In the genomic region with DNA sequence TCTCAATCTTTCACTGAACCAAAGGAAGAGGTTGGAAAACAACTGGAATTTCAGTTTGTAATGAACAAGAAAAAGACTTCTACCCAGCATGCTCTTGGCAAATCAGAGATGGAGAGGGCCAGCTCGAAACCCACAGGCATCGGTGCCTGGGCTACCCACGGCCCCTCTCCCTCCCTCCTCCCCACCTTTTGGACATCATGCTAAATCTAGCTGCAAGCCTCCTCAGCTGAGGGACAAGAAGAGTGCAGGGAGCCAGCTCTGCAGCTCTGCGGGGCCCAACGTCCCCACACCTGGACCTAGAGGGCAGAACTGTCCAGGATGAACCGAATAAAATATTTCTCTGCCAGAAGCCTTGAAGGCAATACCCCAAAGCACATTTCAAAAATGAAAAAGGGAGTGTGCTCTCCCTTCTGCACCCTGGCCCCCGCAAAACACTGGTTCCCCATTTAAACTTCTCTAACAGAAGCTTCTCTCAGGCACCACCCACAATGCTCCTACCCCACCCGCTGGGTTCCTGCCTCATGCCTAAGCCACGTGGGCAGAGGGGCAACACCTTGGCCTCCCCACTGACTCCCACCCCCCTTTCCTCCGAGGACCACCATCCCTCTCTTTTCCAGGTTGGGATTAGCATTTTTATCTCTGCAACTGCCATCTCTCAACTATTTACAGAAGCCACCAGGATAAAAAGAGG, we compare ENCODE assay signal across 14 cellular contexts. TPM values are rescaled to one million over a fixed set of nuclear protein-coding genes. Genes with fewer than 3 reads are reported as not detected.
DNase-seq lines count a peak whose midpoint lies in the region; ATAC-seq, FAIRE-seq and TF ChIP-seq lines count a peak whose summit lies in the region.
"Had no signal": no experiment of that assay in that cellular context is flagged by ENCODE, and none has a peak within 500 bp of the region (broad histone marks: within the 10 kb centered on the region; RNA-seq: fewer than 3 reads in every experiment).

No MANE protein-coding gene starts in this region.

- H3K27me3 Mint-ChIP-seq in CD14-positive monocyte (ENCODE audit: low read depth in 3 of 3) (peaks cover 0 to 2% (median 1%) of the 10 kb centered on the region in 3 donors), neural progenitor cell (ENCODE audit: insufficient read depth, low read depth) (peaks cover 4% of the 10 kb centered on the region)
- H3K27me3 Mint-ChIP-seq: activated CD4-positive, alpha-beta T cell treated with anti-CD3 and anti-CD28 coated beads, Interleukin-2, amount 10 ng/mL, durations not matched to agents 7 days and 5 days had no signal

- H4K20me1 ChIP-seq in GM12878 (ENCODE audit: control insufficient read depth, insufficient read depth) (no peaks in the 10 kb centered on the region; the same call in 1 of the 2 replicates), neural progenitor cell (ENCODE audit: low read depth) (peaks cover 32% of the 10 kb centered on the region), OCI-LY7 (ENCODE audit: insufficient read depth, low read length) (no peaks in the 10 kb centered on the region; the same call in 1 of the 2 replicates)

- no peak for TF ChIP-seq POLR2A in GM12878 (IDR thresholded peaks at IDR 0.05; ENCODE audit: low read depth, low read length)

- no peak overlapping the region for H3K4me3 ChIP-seq in HEK293 (ENCODE audit: low read depth, low read length)
- H3K4me3 ChIP-seq in GM12878 = no peak overlapping the region
- H3K4me3 ChIP-seq in neural progenitor cell = no peak overlapping the region
- H3K4me3 ChIP-seq in OCI-LY7 (ENCODE audit: low read depth, low read length, poor library complexity, severe bottlenecking) = no peak overlapping the region

- H3K4me1 ChIP-seq in HEK293 (ENCODE audit: control insufficient read depth, insufficient read depth, low read length) = 0 out of 2 replicates have a peak, but pooled peaks cover 5% of the 10 kb centered on the region
- peaks cover 10% of the 10 kb centered on the region for H3K4me1 ChIP-seq in GM12878 (ENCODE audit: control insufficient read depth, insufficient read depth, low read length)
- H3K4me1 ChIP-seq in neural progenitor cell = peaks cover 6% of the 10 kb centered on the region
- peaks cover 25% of the 10 kb centered on the region for H3K4me1 ChIP-seq in OCI-LY7 (ENCODE audit: insufficient read depth, low read length, poor library complexity, severe bottlenecking)

- 59% methylated on average over 10 of the region's 10 CpGs for WGBS in GM12878 (ENCODE audit: insufficient coverage, insufficient replicate concordance, low lambda C conversion rate, missing lambda C conversion rate)

- H3K9me3 ChIP-seq in HEK293 (ENCODE audit: control insufficient read depth, insufficient read depth, low read depth, low read length) (no peaks in the 10 kb centered on the region), GM12878 (replicated peaks; ENCODE audit: control insufficient read depth, insufficient read depth, low read length) (no peaks in the 10 kb centered on the region), neural progenitor cell (ENCODE audit: low read depth) (no peaks in the 10 kb centered on the region), OCI-LY7 (ENCODE audit: low read length) (no peaks in the 10 kb centered on the region)

- no peak for TF ChIP-seq RAD21 in GM12878 (IDR thresholded peaks at IDR 0.05; ENCODE audit: insufficient read depth, low read depth, low read length)

- in situ Hi-C loops in GM12878 (cut with MboI) = no loop called here

- no peak for TF ChIP-seq EP300 in GM12878 (IDR thresholded peaks at IDR 0.05; ENCODE audit: borderline replicate concordance in 1 of 2, control insufficient read depth in 1 of 2, low read depth in 2 of 2, low read length in 2 of 2)

- H3K27me3 ChIP-seq in GM12878 (replicated peaks in 1 of 2; ENCODE audit: control insufficient read depth in 2 of 2, insufficient read depth in 2 of 2, low read length in 1 of 2) (no peaks in the 10 kb centered on the region), neural progenitor cell (no peaks in the 10 kb centered on the region)

- H3K4me2 ChIP-seq in GM12878 (ENCODE audit: control insufficient read depth, insufficient read depth) (peak overlapping the region; percentile 51; the same call in 1 of the 2 replicates), neural progenitor cell (no peak overlapping the region), OCI-LY7 (ENCODE audit: low read length) (no peak overlapping the region)

- ATAC-seq in GM12878 (peak; percentile 75), GM19397 (IDR thresholded peaks at IDR 0.05; ENCODE audit: unreplicated experiment) (no peak)

- CTCF ChIA-PET in HEK293 (lab: Yijun Ruan, JAX) = interaction anchor here (0.9 to 1.2 kb wide), 2 partner anchors 57 kb away, joined by 3 to 8 read pairs; no protein-coding TSS in a partner anchor
- CTCF ChIA-PET in GM12878 (lab: Yijun Ruan, JAX) = interaction anchor here (0.6 to 2.0 kb wide), 8 partner anchors 11 to 223 kb away, joined by 3 to 6 read pairs (median 3); no protein-coding TSS in a partner anchor
- CTCF ChIA-PET in OCI-LY7 (lab: Charles Lee; ENCODE audit: unreplicated experiment) = interaction anchor here (0.6 kb wide), 1 partner anchor 91 kb away, joined by 3 read pairs; no protein-coding TSS in a partner anchor

- H3F3A ChIP-seq in neural progenitor cell (ENCODE audit: low read depth) = no peaks in the 10 kb centered on the region

- intact Hi-C loops in CD14-positive monocyte (cut with micrococcal nuclease) (no loop called here), GM12878 (cut with micrococcal nuclease; ENCODE audit: unreplicated experiment) (no loop called here), OCI-LY7 (cut with micrococcal nuclease; ENCODE audit: unreplicated experiment) (no loop called here)

- no peaks in the 10 kb centered on the region for H3K9me2 ChIP-seq in OCI-LY7 (ENCODE audit: insufficient read depth, low read length)

- H3K9ac ChIP-seq in GM12878 (ENCODE audit: control insufficient read depth, insufficient read depth, low read length) = no peak overlapping the region
- no peak overlapping the region for H3K9ac ChIP-seq in neural progenitor cell

- H3K27ac Mint-ChIP-seq in CD14-positive monocyte (peak overlapping the region; percentile 91 to 97 (median 96)), neural progenitor cell (peak overlapping the region; percentile 50)
- H3K27ac Mint-ChIP-seq: activated CD4-positive, alpha-beta T cell treated with anti-CD3 and anti-CD28 coated beads, Interleukin-2, amount 10 ng/mL, durations not matched to agents 7 days and 5 days had no signal

- no peak for FAIRE-seq in GM12878 (lab: Jason Lieb, UNC)

- BruUV-seq in GM12878 (replicated peaks; lab: Mats Ljungman, UMichigan) (no TSS peak), OCI-LY7 (replicated peaks; lab: Mats Ljungman, UMichigan) (no TSS peak)

- DNase-seq in CD14-positive monocyte (ENCODE audit: low spot score) (no peak), GM12878 (ENCODE audit: low read depth, low spot score) (no peak), neural progenitor cell (ENCODE audit: low spot score) (no peak), OCI-LY7 (ENCODE audit: low spot score) (no peak)
- DNase-seq in activated CD4-positive, CD25-positive, alpha-beta regulatory T cell (lab: John Stamatoyannopoulos, UW) = no peak
- no peak for DNase-seq in activated naive CD4-positive, alpha-beta T cell treated with anti-CD3 and anti-CD28 coated beads, Interleukin-2, amount 50 U/mL, for 16 hours
- DNase-seq: activated CD4-positive, alpha-beta T cell treated with anti-CD3 and anti-CD28 coated beads, Interleukin-2, amount 10 ng/mL, durations not matched to agents 7 days and 5 days; activated naive CD4-positive, alpha-beta T cell; GDM1; NCI-H1436 treated with DMSO at 0.1 percent for 48 hours; NCI-H748 treated with DMSO at 0.1 percent for 48 hours; stimulated activated CD4-positive, alpha-beta T cell treated with anti-CD3 and anti-CD28 coated beads, Interleukin-12 subunit alpha, Interleukin-12 subunit beta, amount 100 ng/mL, for 4 hours had no signal

- TF ChIP-seq CTCF in CD14-positive monocyte (IDR thresholded peaks at IDR 0.05) (no peak), HEK293 (tag by site-specific recombination; IDR thresholded peaks at IDR 0.05) (no peak), GM12878 (IDR thresholded peaks at IDR 0.05 in 2 of 3, conservative IDR thresholded peaks at IDR 0.05 in 1 of 3; ENCODE audit: control insufficient read depth in 2 of 3, extremely low read depth in 1 of 3, insufficient read depth in 1 of 3, low read depth in 3 of 3, low read length in 3 of 3) (0 out of 6 replicates have a peak, but pooled peaks of 1 of the 3 experiments have one; percentile 8), neural progenitor cell (IDR thresholded peaks at IDR 0.05) (no peak), OCI-LY7 (conservative IDR thresholded peaks at IDR 0.05; ENCODE audit: low read length) (no peak)

- no peak overlapping the region for H3K27ac ChIP-seq in HEK293 (ENCODE audit: extremely low read depth, low read depth, low read length)
- no peak overlapping the region for H3K27ac ChIP-seq in GM12878 (ENCODE audit: control insufficient read depth, insufficient read depth)
- H3K27ac ChIP-seq in neural progenitor cell = no peak overlapping the region
- H3K27ac ChIP-seq in OCI-LY7 (ENCODE audit: low read depth, low read length, poor library complexity, severe bottlenecking) = no peak overlapping the region

- POLR2A ChIA-PET in HEK293 (lab: Yijun Ruan, JAX) = interaction anchor here (1.2 kb wide), 1 partner anchor 9 kb away, joined by 4 read pairs; a partner anchor contains a TSS
- POLR2A ChIA-PET in GM12878 (lab: Charles Lee) = interaction anchor here (0.5 to 2.1 kb wide), 3 partner anchors 9 to 143 kb away, joined by 5 to 12 read pairs (median 9); no protein-coding TSS in a partner anchor
- POLR2A ChIA-PET in OCI-LY7 (lab: Charles Lee) = interaction anchor here (0.6 to 1.8 kb wide), 2 partner anchors 12 to 37 kb away, joined by 3 to 8 read pairs; no protein-coding TSS in a partner anchor

- H3K79me2 ChIP-seq in GM12878 (ENCODE audit: control insufficient read depth, insufficient read depth, low read length) = peaks cover 12% of the 10 kb centered on the region
- peaks cover 27% of the 10 kb centered on the region for H3K79me2 ChIP-seq in neural progenitor cell (ENCODE audit: low read depth)
- H3K79me2 ChIP-seq in OCI-LY7 (ENCODE audit: insufficient read depth, low read depth, low read length) = peaks cover 4% of the 10 kb centered on the region; the same call in 1 of the 2 replicates

- peaks cover 82% of the 10 kb centered on the region for H3K4me1 Mint-ChIP-seq in CD14-positive monocyte
- H3K4me1 Mint-ChIP-seq in neural progenitor cell = peaks cover 6% of the 10 kb centered on the region

- H3K9me3 Mint-ChIP-seq in CD14-positive monocyte (no peaks in the 10 kb centered on the region), neural progenitor cell (no peaks in the 10 kb centered on the region)
- H3K9me3 Mint-ChIP-seq: activated CD4-positive, alpha-beta T cell treated with anti-CD3 and anti-CD28 coated beads, Interleukin-2, amount 10 ng/mL, durations not matched to agents 7 days and 5 days had no signal

- no peak overlapping the region for H2AFZ ChIP-seq in GM12878 (ENCODE audit: control insufficient read depth, low read depth, low read length)
- H2AFZ ChIP-seq in neural progenitor cell (replicated peaks) = no peak overlapping the region
- H2AFZ ChIP-seq in OCI-LY7 (ENCODE audit: low read length) = no peak overlapping the region

- SMC1A ChIA-PET in GM12878 (lab: Charles Lee; ENCODE audit: uncharacterized antibody, unreplicated experiment) = interaction anchor here (0.6 to 1.3 kb wide), 8 partner anchors 11 to 229 kb away, joined by 3 to 6 read pairs (median 3); no protein-coding TSS in a partner anchor

- RAD21 ChIA-PET in GM12878 (lab: Charles Lee; ENCODE audit: unreplicated experiment) = interaction anchor here (1.0 to 2.6 kb wide), 5 partner anchors 12 to 78 kb away, joined by 3 to 10 read pairs (median 5); no protein-coding TSS in a partner anchor

- H3K36me3 Mint-ChIP-seq in CD14-positive monocyte = peaks cover 41 to 55% of the 10 kb centered on the region in 2 donors
- peaks cover 7% of the 10 kb centered on the region for H3K36me3 Mint-ChIP-seq in neural progenitor cell

- H3K36me3 ChIP-seq in HEK293 (ENCODE audit: control insufficient read depth in 2 of 2, insufficient read depth in 1 of 2, low read length in 2 of 2) (peaks cover 5 to 10% of the 10 kb centered on the region in 2 experiments; a peak in 2 of 3 replicates), GM12878 (ENCODE audit: control insufficient read depth in 2 of 2, insufficient read depth in 2 of 2, low read length in 1 of 2) (peaks cover 0 to 6% of the 10 kb centered on the region in 2 experiments; a peak in 1 of 4 replicates), neural progenitor cell (no peaks in the 10 kb centered on the region), OCI-LY7 (ENCODE audit: insufficient read depth, low read length) (peaks cover 18% of the 10 kb centered on the region; the same call in 1 of the 2 replicates)

- H3K4me3 Mint-ChIP-seq in CD14-positive monocyte (peak overlapping the region; percentile 70 to 73), neural progenitor cell (no peak overlapping the region)
- H3K4me3 Mint-ChIP-seq: activated CD4-positive, alpha-beta T cell treated with anti-CD3 and anti-CD28 coated beads, Interleukin-2, amount 10 ng/mL, durations not matched to agents 7 days and 5 days had no signal

RNA-seq across cellular contexts. Expression of a gene that starts 8.2 kb away (rescaled TPM):
- polyA plus RNA-seq in CD14-positive monocyte (10 to 100 TPM; 55.6 to 71.0 TPM), GM12878 (2011; rRNA removed) (34.8 and 40.6 TPM in 2 replicates), GM12878 (2014; fragmentation: Illumina TruSeq; extraction: Trizol) (26.5 and 28.8 TPM in 2 replicates), GM12878 (2014; fragmentation: Nextera tagmentation; extraction: Ambion mirVana) (1 to 10 TPM; 5.2 to 5.3 TPM), GM12878 (2014; rRNA removed) (33.0 and 35.3 TPM in 2 replicates), GM12878 (2016; fragmentation: Nextera tagmentation; extraction: Ambion mirVana) (10 to 100 TPM; 23.7 to 24.8 TPM)
- 45.5 and 50.6 TPM in 2 replicates for total RNA-seq in GM12878 (2013; cell fraction: nucleolus; rRNA removed)
- total RNA-seq in GM12878 (2014; rRNA removed) (25.0 and 28.5 TPM in 2 replicates), GM12878 (2014; rRNA removed; fragmentation: Illumina TruSeq; extraction: Trizol) (17.1 and 17.7 TPM in 2 replicates), GM12878 (2021) (37.7 and 38.3 TPM in 2 replicates), neural progenitor cell (ENCODE audit: low replicate concordance) (21.0 and 31.1 TPM in 2 replicates), OCI-LY7 (2022) (27.6 and 28.8 TPM in 2 replicates)
- polyA plus RNA-seq in GM12878 (2011; ENCODE audit: low read depth) = 11.2 TPM
- polyA plus RNA-seq in GM12878 (2011; cell fraction: cytosol; rRNA removed) = 48.6 and 50.5 TPM in 2 replicates
- polyA plus RNA-seq in GM12878 (2011; cell fraction: nucleus; rRNA removed) = 76.2 and 79.0 TPM in 2 replicates
- 17.3 and 19.6 TPM in 2 replicates for polyA plus RNA-seq in GM12878 (2012)
- 46.7 and 58.2 TPM in 2 replicates for polyA minus RNA-seq in GM12878 (2011; rRNA and poly(A)+ RNA removed)
- 18.5 and 23.1 TPM in 2 replicates for polyA minus RNA-seq in GM12878 (2011; cell fraction: cytosol; rRNA and poly(A)+ RNA removed)
- polyA minus RNA-seq in GM12878 (2011; cell fraction: nucleus; rRNA and poly(A)+ RNA removed) = 29.7 and 44.9 TPM in 2 replicates
- 21.1 and 23.6 TPM in 2 replicates for total RNA-seq in OCI-LY7 (2014; rRNA removed; shearing (Covaris generic))
